In the genomic region with DNA sequence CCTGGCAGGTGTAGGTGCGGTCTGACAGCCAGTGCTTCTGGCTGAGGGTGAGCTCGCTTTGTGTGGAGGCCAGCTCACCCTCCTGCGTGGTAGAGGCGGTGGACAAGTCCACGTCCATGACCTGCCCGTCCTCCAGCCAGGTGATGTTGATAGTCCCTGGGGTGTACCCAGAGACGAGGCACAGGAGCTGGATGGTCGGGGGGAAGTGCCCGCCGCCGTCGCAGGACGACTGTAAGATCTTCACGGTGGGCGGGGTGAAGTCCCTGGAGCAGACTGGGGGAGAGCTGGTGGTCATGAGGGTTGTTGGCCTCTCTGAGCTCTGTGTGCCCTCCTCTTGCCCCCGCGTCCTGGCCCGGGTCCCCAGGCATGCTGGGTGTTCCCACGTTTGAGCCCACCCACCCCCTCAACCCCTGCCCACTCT, we compare ENCODE assay signal across 20 cellular contexts.
"Had no signal": no experiment of that assay in that cellular context is flagged by ENCODE, and none has a peak within 500 bp of the region (broad histone marks: within the 10 kb centered on the region; RNA-seq: fewer than 3 reads in every experiment).

No MANE protein-coding gene starts in this region.

- DNase-seq: activated CD4-positive, alpha-beta memory T cell treated with anti-CD3 and anti-CD28 coated beads for 36 hours; activated CD4-positive, alpha-beta T cell treated with anti-CD3 and anti-CD28 coated beads for 36 hours; activated CD8-positive, alpha-beta memory T cell treated with anti-CD3 and anti-CD28 coated beads, Interleukin-2, amount 10 ng/mL, durations not matched to agents 7 days and 5 days; activated naive CD4-positive, alpha-beta T cell treated with Interleukin-2 at 50 U/mL for 16 hours; activated naive CD8-positive, alpha-beta T cell treated with anti-CD3 and anti-CD28 coated beads for 36 hours; esophagus squamous epithelium; gastrocnemius medialis; hypothalamus; left colon; lower lobe of right lung; naive B cell; occipital lobe; stimulated activated CD4-positive, alpha-beta T cell treated with anti-CD3 and anti-CD28 coated beads, Interleukin-4, amount 100 ng/mL, for 1 hour; stimulated activated naive CD4-positive, alpha-beta T cell; T1000 had no signal

- H3K9me3 ChIP-seq: colonic mucosa, esophagus squamous epithelium, gastrocnemius medialis, lower lobe of right lung, thoracic aorta had no signal

- ATAC-seq: activated CD4-positive, alpha-beta T cell treated with anti-CD3 and anti-CD28 coated beads for 36 hours; activated CD8-positive, alpha-beta memory T cell treated with anti-CD3 and anti-CD28 coated beads, Interleukin-2, amount 10 ng/mL, durations not matched to agents 7 days and 5 days; activated T-cell treated with anti-CD3 and anti-CD28 coated beads, Interleukin-2, amount 50 U/mL, for 4 hours; gastrocnemius medialis; left colon; lower lobe of right lung; WTC11 had no signal

- H3K36me3 ChIP-seq: breast epithelium, colonic mucosa, esophagus squamous epithelium, gastrocnemius medialis, lower lobe of right lung, thoracic aorta had no signal

- H3K4me3 ChIP-seq: breast epithelium, colonic mucosa, esophagus squamous epithelium, gastrocnemius medialis, lower lobe of right lung, thoracic aorta had no signal

- H3K27me3 ChIP-seq: breast epithelium, colonic mucosa, esophagus squamous epithelium, gastrocnemius medialis had no signal

- H3K4me1 ChIP-seq: breast epithelium, colonic mucosa, esophagus squamous epithelium, gastrocnemius medialis, lower lobe of right lung had no signal

- H3K27ac ChIP-seq: breast epithelium, colonic mucosa, esophagus squamous epithelium, gastrocnemius medialis, lower lobe of right lung, thoracic aorta had no signal
